13 cellular contexts compared by ENCODE assay signal in genomic region chr3:106629215-106629832, GRCh38.
DNase-seq lines count a peak whose midpoint lies in the region; ATAC-seq, FAIRE-seq and TF ChIP-seq lines count a peak whose summit lies in the region.
"Had no signal": no experiment of that assay in that cellular context is flagged by ENCODE, and none has a peak within 500 bp of the region (broad histone marks: within the 10 kb centered on the region; RNA-seq: fewer than 3 reads in every experiment).

No MANE protein-coding gene starts in this region.

- peak; percentile 84 for ATAC-seq in GM21447 (IDR thresholded peaks at IDR 0.05; ENCODE audit: unreplicated experiment)
- peak; percentile 69 for ATAC-seq in HG03139 (IDR thresholded peaks at IDR 0.05; ENCODE audit: unreplicated experiment)
- no peak for ATAC-seq in WTC11
- ATAC-seq in lower lobe of right lung = no peak
- ATAC-seq: HCT116 had no signal

- H3K4me1 Mint-ChIP-seq in WTC11 = peaks cover 7% of the 10 kb centered on the region
- H3K4me1 Mint-ChIP-seq in T-helper 2 cell treated with Interferon-gamma antibody and Interleukin-4, amounts not matched to agents 5 μg/mL and 100 μg/mL, for 36 hours (ENCODE audit: low read depth) = no peaks in the 10 kb centered on the region
- H3K4me1 Mint-ChIP-seq: CD8-positive, alpha-beta memory T cell had no signal

- H3K36me3 ChIP-seq in lower lobe of right lung = no peaks in the 10 kb centered on the region
- H3K36me3 ChIP-seq in sigmoid colon = no peaks in the 10 kb centered on the region
- H3K36me3 ChIP-seq: suprapubic skin had no signal

- WGBS in sigmoid colon, 2 donors = 36 to 45% methylated on average over 2 of the region's 2 CpGs

- no peaks in the 10 kb centered on the region for H3K27me3 Mint-ChIP-seq in WTC11 (ENCODE audit: low read depth)
- no peaks in the 10 kb centered on the region for H3K27me3 Mint-ChIP-seq in T-helper 2 cell treated with Interferon-gamma antibody and Interleukin-4, amounts not matched to agents 5 μg/mL and 100 μg/mL, for 36 hours (ENCODE audit: low read depth)

- POLR2A ChIA-PET in WTC11 (lab: Charles Lee) = no interaction called here

- DNase-seq in GM18507 (ENCODE audit: extremely low spot score, insufficient read length, low read depth) (no peak), WTC11 (ENCODE audit: low spot score) (no peak), lower lobe of right lung (no peak), sigmoid colon (no peak)
- no peak for DNase-seq in T-helper 2 cell treated with Interferon-gamma antibody and Interleukin-4, amounts not matched to agents 5 μg/mL and 100 μg/mL, for 36 hours (ENCODE audit: low spot score)
- DNase-seq in stimulated activated CD4-positive, alpha-beta T cell treated with anti-CD3 and anti-CD28 coated beads, Interleukin-4, amount 100 ng/mL, for 1 hour = no peak
- DNase-seq: CD8-positive, alpha-beta memory T cell; NCI-H1436 treated with DMSO at 0.1 percent for 48 hours had no signal

- TF ChIP-seq POLR2A in sigmoid colon (IDR thresholded peaks at IDR 0.05) = no peak

- H3K9me3 Mint-ChIP-seq in WTC11 = peaks cover 11% of the 10 kb centered on the region
- peaks cover 7% of the 10 kb centered on the region for H3K9me3 Mint-ChIP-seq in T-helper 2 cell treated with Interferon-gamma antibody and Interleukin-4, amounts not matched to agents 5 μg/mL and 100 μg/mL, for 36 hours

- TF ChIP-seq CTCF in WTC11 (IDR thresholded peaks at IDR 0.05) (no peak), lower lobe of right lung (IDR thresholded peaks at IDR 0.05) (no peak), sigmoid colon (IDR thresholded peaks at IDR 0.05) (no peak)

- H3K27me3 ChIP-seq in lower lobe of right lung (ENCODE audit: low read depth) (no peaks in the 10 kb centered on the region), sigmoid colon (no peaks in the 10 kb centered on the region)
- H3K27me3 ChIP-seq: suprapubic skin had no signal

- intact Hi-C loops in lower lobe of right lung (cut with DNase I) (no loop called here), sigmoid colon (cut with DNase I) (no loop called here)

- no peak overlapping the region for H3K27ac Mint-ChIP-seq in WTC11
- H3K27ac Mint-ChIP-seq in T-helper 2 cell treated with Interferon-gamma antibody and Interleukin-4, amounts not matched to agents 5 μg/mL and 100 μg/mL, for 36 hours = no peak overlapping the region
- H3K27ac Mint-ChIP-seq: CD8-positive, alpha-beta memory T cell had no signal

- H3K4me3 ChIP-seq in lower lobe of right lung = no peak overlapping the region
- no peak overlapping the region for H3K4me3 ChIP-seq in sigmoid colon
- H3K4me3 ChIP-seq: suprapubic skin had no signal

- CTCF ChIA-PET in WTC11 (lab: Charles Lee) = interaction anchor here (0.6 kb wide), 1 partner anchor 55 kb away, joined by 3 read pairs; no protein-coding TSS in a partner anchor

- H3K27ac ChIP-seq in lower lobe of right lung = no peak overlapping the region
- no peak overlapping the region for H3K27ac ChIP-seq in sigmoid colon
- H3K27ac ChIP-seq: suprapubic skin had no signal

- peak; percentile 76 for FAIRE-seq in GM18507 (lab: Jason Lieb, UNC)
- FAIRE-seq: colon had no signal

- H3K4me1 ChIP-seq in lower lobe of right lung (no peaks in the 10 kb centered on the region), sigmoid colon (no peaks in the 10 kb centered on the region)
- H3K4me1 ChIP-seq: suprapubic skin had no signal

- no peaks in the 10 kb centered on the region for H3K9me3 ChIP-seq in lower lobe of right lung
- H3K9me3 ChIP-seq in sigmoid colon = peaks cover 0 to 4% (median 1%) of the 10 kb centered on the region in 4 donors
- H3K9me3 ChIP-seq: suprapubic skin had no signal

- no peak overlapping the region for H3K4me3 Mint-ChIP-seq in WTC11
- no peak overlapping the region for H3K4me3 Mint-ChIP-seq in T-helper 2 cell treated with Interferon-gamma antibody and Interleukin-4, amounts not matched to agents 5 μg/mL and 100 μg/mL, for 36 hours
- H3K4me3 Mint-ChIP-seq: CD8-positive, alpha-beta memory T cell had no signal

- H3K36me3 Mint-ChIP-seq in WTC11 = peaks cover 8% of the 10 kb centered on the region
- no peaks in the 10 kb centered on the region for H3K36me3 Mint-ChIP-seq in T-helper 2 cell treated with Interferon-gamma antibody and Interleukin-4, amounts not matched to agents 5 μg/mL and 100 μg/mL, for 36 hours (ENCODE audit: low read depth)

- TF ChIP-seq EP300 in sigmoid colon (IDR thresholded peaks at IDR 0.05) = no peak

TF ChIP-seq in WTC11, 78 proteins besides CTCF, POLR2A, EP300 and RAD21:
- TF ChIP-seq SMAD4 (CRISPR knock-in tag; IDR thresholded peaks at IDR 0.05) (no peak), ZNF423 (CRISPR knock-in tag; IDR thresholded peaks at IDR 0.05) (peak; percentile 38; the same call in 1 of the 2 replicates)
TF ChIP-seq in WTC11: peak in this region for 1.

Comparison
In these comparisons a context has a peak if more than half of its experiments do, and no peak if none do; other contexts are left out.
1. ATAC-seq: peak in GM21447 (single experiment) and HG03139 (single experiment); none in WTC11 (single experiment) and lower lobe of right lung (0 of 2).